Comparison of ENCODE assay signal across 8 cellular contexts in the genomic region with DNA sequence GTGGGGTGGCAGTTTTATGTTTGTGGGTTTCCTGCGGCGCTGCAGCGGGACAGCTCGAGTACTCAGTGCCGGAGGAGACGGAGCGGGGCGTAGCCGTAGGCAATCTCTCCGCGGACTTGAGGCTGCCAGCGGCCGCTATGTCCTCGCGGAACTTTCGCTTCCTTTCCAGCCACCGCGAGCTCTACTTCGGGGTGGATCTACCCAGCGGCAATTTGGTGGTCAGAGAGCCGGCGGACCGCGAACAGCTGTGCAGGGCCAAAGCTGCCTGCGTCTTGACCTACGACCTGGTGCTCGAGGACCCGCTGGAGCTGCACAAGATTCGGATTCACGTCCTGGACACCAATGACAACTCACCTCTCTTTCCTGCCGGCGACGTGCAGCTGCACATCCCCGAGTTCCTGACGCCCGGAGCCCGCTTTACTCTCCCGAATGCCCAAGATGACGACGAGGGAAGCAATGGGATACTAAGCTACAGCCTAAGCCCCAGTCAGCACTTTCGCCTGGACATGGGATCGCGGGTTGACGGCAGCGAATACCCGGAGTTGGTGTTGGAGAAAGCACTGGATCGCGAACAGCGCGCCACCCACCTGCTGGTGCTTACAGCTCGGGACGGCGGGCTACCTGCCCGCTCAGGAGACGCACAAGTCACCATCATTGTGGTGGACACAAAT. TPM values are rescaled to one million over a fixed set of nuclear protein-coding genes. Genes with fewer than 3 reads are reported as not detected.
DNase-seq lines count a peak whose midpoint lies in the region; ATAC-seq and TF ChIP-seq lines count a peak whose summit lies in the region.

No MANE protein-coding gene starts in this region.

- no peak for ATAC-seq in naive thymus-derived CD4-positive, alpha-beta T cell
- ATAC-seq in GM21786 (IDR thresholded peaks at IDR 0.05; ENCODE audit: unreplicated experiment) = no peak
- ATAC-seq in GM21825 (IDR thresholded peaks at IDR 0.05; ENCODE audit: unreplicated experiment) = no peak
- no peak for ATAC-seq in HG03432 (IDR thresholded peaks at IDR 0.05; ENCODE audit: unreplicated experiment)

- peak overlapping the region; percentile 48 for H3K4me3 ChIP-seq in AG10803 (ENCODE audit: low read length)
- no peak overlapping the region for H3K4me3 ChIP-seq in naive thymus-derived CD4-positive, alpha-beta T cell (ENCODE audit: low read length)

- peaks cover 8% of the 10 kb centered on the region for H3K4me1 Mint-ChIP-seq in endothelial cell (ENCODE audit: unreplicated experiment)
- peaks cover 0 to 18% (median 10%) of the 10 kb centered on the region in 7 donors for H3K4me1 Mint-ChIP-seq in naive thymus-derived CD4-positive, alpha-beta T cell

- no peaks in the 10 kb centered on the region for H3K36me3 Mint-ChIP-seq in endothelial cell (ENCODE audit: low read depth, unreplicated experiment)
- H3K36me3 Mint-ChIP-seq in naive thymus-derived CD4-positive, alpha-beta T cell = peaks cover 0 to 17% (median 3%) of the 10 kb centered on the region in 5 donors

- no peaks in the 10 kb centered on the region for H3K4me1 ChIP-seq in naive thymus-derived CD4-positive, alpha-beta T cell (ENCODE audit: control insufficient read depth in 2 of 2, insufficient read depth in 2 of 2, low read length in 2 of 2)

- H3K36me3 ChIP-seq in naive thymus-derived CD4-positive, alpha-beta T cell (ENCODE audit: control insufficient read depth in 2 of 3, insufficient read depth in 3 of 3, low read length in 3 of 3) = no peaks in the 10 kb centered on the region

- peaks cover 2% of the 10 kb centered on the region for H3K27me3 Mint-ChIP-seq in endothelial cell (ENCODE audit: unreplicated experiment)
- peaks cover 24 to 73% (median 65%) of the 10 kb centered on the region in 5 donors for H3K27me3 Mint-ChIP-seq in naive thymus-derived CD4-positive, alpha-beta T cell

- H3K27ac ChIP-seq in naive thymus-derived CD4-positive, alpha-beta T cell (ENCODE audit: low read depth, low read length) = no peak overlapping the region

- no peaks in the 10 kb centered on the region for H3K9me3 Mint-ChIP-seq in endothelial cell (ENCODE audit: unreplicated experiment)
- H3K9me3 Mint-ChIP-seq in naive thymus-derived CD4-positive, alpha-beta T cell = peaks cover 0 to 38% (median 10%) of the 10 kb centered on the region in 11 donors

- no peak for TF ChIP-seq CTCF in AG10803 (conservative IDR thresholded peaks at IDR 0.05; ENCODE audit: low read length)
- no peak for TF ChIP-seq CTCF in endothelial cell (IDR thresholded peaks at IDR 0.05; ENCODE audit: unreplicated experiment)

- H3K4me3 Mint-ChIP-seq in endothelial cell (ENCODE audit: unreplicated experiment) = peak overlapping the region; percentile 92
- H3K4me3 Mint-ChIP-seq in naive thymus-derived CD4-positive, alpha-beta T cell = peak overlapping the region; percentile 17 to 78 (median 72)

- POLR2A ChIA-PET in naive thymus-derived CD4-positive, alpha-beta T cell (lab: Charles Lee) = no interaction called here

- H3K9me3 ChIP-seq in naive thymus-derived CD4-positive, alpha-beta T cell (ENCODE audit: control insufficient read depth in 2 of 3, low read length in 3 of 3) = no peaks in the 10 kb centered on the region

- intact Hi-C loops in naive thymus-derived CD4-positive, alpha-beta T cell (cut with micrococcal nuclease) = no loop called here

- no peak overlapping the region for H3K27ac Mint-ChIP-seq in endothelial cell (ENCODE audit: unreplicated experiment)
- H3K27ac Mint-ChIP-seq in naive thymus-derived CD4-positive, alpha-beta T cell = no peak overlapping the region

- CTCF ChIA-PET in naive thymus-derived CD4-positive, alpha-beta T cell (lab: Charles Lee) = no interaction called here

- peak; percentile 3 for DNase-seq in AG10803 (ENCODE audit: low read depth)
- DNase-seq in M059J (ENCODE audit: low read depth) = peak; percentile 28
- DNase-seq in endothelial cell (ENCODE audit: low spot score) = peak; percentile 48
- DNase-seq in naive thymus-derived CD4-positive, alpha-beta T cell = no peak
- no peak for DNase-seq in SKM-1 (lab: John Stamatoyannopoulos, UW; ENCODE audit: unreplicated experiment)

- H3K27me3 ChIP-seq in naive thymus-derived CD4-positive, alpha-beta T cell (ENCODE audit: control insufficient read depth in 2 of 2, insufficient read depth in 2 of 2, low read length in 2 of 2) = peaks cover 0 to 4% of the 10 kb centered on the region in 2 donors

RNA-seq across cellular contexts. Expression of gene PCDHAC1, which starts 0.9 kb away (rescaled TPM):
- total RNA-seq in M059J (2014; rRNA removed; shearing (Covaris generic)) = 0.25 and 0.34 TPM in 2 replicates
- total RNA-seq in endothelial cell (ENCODE audit: unreplicated experiment) = 7.5 TPM
- total RNA-seq in naive thymus-derived CD4-positive, alpha-beta T cell = not detected
- polyA plus RNA-seq in naive thymus-derived CD4-positive, alpha-beta T cell = not detected

RNA-seq across cellular contexts. Expression of gene PCDHAC2, which starts 39.2 kb away (rescaled TPM):
- total RNA-seq in M059J (2014; rRNA removed; shearing (Covaris generic)) = 0.17 TPM in 1 of 2 replicates, not detected in the other
- 5.2 TPM for total RNA-seq in endothelial cell (ENCODE audit: unreplicated experiment)
- total RNA-seq in naive thymus-derived CD4-positive, alpha-beta T cell = not detected
- polyA plus RNA-seq in naive thymus-derived CD4-positive, alpha-beta T cell = not detected

RNA-seq across cellular contexts. Expression of gene PCDHA13, which starts 45.1 kb away (rescaled TPM):
- total RNA-seq in M059J (2014; rRNA removed; shearing (Covaris generic)) = not detected in 2 replicates
- total RNA-seq in endothelial cell (ENCODE audit: unreplicated experiment) = 2.5 TPM
- total RNA-seq in naive thymus-derived CD4-positive, alpha-beta T cell = not detected
- polyA plus RNA-seq in naive thymus-derived CD4-positive, alpha-beta T cell = not detected

RNA-seq across cellular contexts. Expression of gene PCDHA12, which starts 51.9 kb away (rescaled TPM):
- total RNA-seq in M059J (2014; rRNA removed; shearing (Covaris generic)) = not detected in 2 replicates
- total RNA-seq in endothelial cell (ENCODE audit: unreplicated experiment) = 9.7 TPM
- total RNA-seq in naive thymus-derived CD4-positive, alpha-beta T cell = not detected
- not detected for polyA plus RNA-seq in naive thymus-derived CD4-positive, alpha-beta T cell

RNA-seq across cellular contexts. Expression of gene PCDHA11, which starts 58.3 kb away (rescaled TPM):
- total RNA-seq in M059J (2014; rRNA removed; shearing (Covaris generic)) = 0.07 and 0.27 TPM in 2 replicates
- 7.8 TPM for total RNA-seq in endothelial cell (ENCODE audit: unreplicated experiment)
- total RNA-seq in naive thymus-derived CD4-positive, alpha-beta T cell = not detected
- not detected for polyA plus RNA-seq in naive thymus-derived CD4-positive, alpha-beta T cell

Comparison
In these comparisons a context has a peak if more than half of its experiments do, and no peak if none do; other contexts are left out.
1. DNase-seq: peak in AG10803 (single experiment), M059J (single experiment) and endothelial cell (single experiment); none in naive thymus-derived CD4-positive, alpha-beta T cell (0 of 9) and SKM-1 (single experiment).